ENCODE assay signal across 2 cellular contexts in the genomic region with DNA sequence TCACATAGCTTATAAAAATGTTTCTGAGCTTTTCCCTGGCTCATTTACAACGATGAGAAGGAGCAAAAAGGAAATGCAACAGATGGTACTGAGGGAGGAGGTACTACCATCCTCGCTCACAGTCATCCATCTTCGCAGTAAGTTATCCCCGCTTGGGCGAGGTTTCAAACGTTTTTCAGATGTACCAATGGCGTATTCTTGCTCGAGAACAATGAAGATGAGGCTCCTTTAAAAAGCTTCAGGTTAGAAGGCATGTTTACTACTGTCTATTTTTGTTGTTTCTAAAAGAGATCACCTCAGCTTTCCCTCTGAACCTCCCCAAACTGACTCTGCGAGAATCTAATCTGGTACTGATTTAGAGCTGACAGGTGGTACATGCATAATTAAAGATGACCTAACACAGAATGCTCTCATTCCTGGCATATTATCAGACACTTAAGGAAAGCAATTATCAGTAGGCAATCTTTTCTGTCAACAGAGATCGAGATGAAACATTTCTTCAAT.
TF ChIP-seq lines count a peak whose summit lies in the region.

No MANE protein-coding gene starts in this region.

TF ChIP-seq in SK-N-SH, 30 proteins besides CTCF, POLR2A, EP300 and RAD21 (continued from another document):
- TF ChIP-seq, protein P1, sequence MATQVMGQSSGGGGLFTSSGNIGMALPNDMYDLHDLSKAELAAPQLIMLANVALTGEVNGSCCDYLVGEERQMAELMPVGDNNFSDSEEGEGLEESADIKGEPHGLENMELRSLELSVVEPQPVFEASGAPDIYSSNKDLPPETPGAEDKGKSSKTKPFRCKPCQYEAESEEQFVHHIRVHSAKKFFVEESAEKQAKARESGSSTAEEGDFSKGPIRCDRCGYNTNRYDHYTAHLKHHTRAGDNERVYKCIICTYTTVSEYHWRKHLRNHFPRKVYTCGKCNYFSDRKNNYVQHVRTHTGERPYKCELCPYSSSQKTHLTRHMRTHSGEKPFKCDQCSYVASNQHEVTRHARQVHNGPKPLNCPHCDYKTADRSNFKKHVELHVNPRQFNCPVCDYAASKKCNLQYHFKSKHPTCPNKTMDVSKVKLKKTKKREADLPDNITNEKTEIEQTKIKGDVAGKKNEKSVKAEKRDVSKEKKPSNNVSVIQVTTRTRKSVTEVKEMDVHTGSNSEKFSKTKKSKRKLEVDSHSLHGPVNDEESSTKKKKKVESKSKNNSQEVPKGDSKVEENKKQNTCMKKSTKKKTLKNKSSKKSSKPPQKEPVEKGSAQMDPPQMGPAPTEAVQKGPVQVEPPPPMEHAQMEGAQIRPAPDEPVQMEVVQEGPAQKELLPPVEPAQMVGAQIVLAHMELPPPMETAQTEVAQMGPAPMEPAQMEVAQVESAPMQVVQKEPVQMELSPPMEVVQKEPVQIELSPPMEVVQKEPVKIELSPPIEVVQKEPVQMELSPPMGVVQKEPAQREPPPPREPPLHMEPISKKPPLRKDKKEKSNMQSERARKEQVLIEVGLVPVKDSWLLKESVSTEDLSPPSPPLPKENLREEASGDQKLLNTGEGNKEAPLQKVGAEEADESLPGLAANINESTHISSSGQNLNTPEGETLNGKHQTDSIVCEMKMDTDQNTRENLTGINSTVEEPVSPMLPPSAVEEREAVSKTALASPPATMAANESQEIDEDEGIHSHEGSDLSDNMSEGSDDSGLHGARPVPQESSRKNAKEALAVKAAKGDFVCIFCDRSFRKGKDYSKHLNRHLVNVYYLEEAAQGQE (IDR thresholded peaks at IDR 0.05; ENCODE audit: low read depth, low read length) = no peak
- no peak for TF ChIP-seq NRF1 (IDR thresholded peaks at IDR 0.05; ENCODE audit: low read depth, low read length)
- TF ChIP-seq TCF12 (IDR thresholded peaks at IDR 0.05) = peak; percentile 23; the same call in 1 of the 2 replicates
- TF ChIP-seq SMC3 (IDR thresholded peaks at IDR 0.05; ENCODE audit: low read depth, low read length) = no peak
- no peak for TF ChIP-seq YY1 (IDR thresholded peaks at IDR 0.05; ENCODE audit: low read depth)

TF ChIP-seq in SK-N-SH treated with all-trans-retinoic acid at 6 μM for 48 hours, 23 proteins besides CTCF, POLR2A, EP300 and RAD21 (continued from another document):
- TF ChIP-seq, protein P2, sequence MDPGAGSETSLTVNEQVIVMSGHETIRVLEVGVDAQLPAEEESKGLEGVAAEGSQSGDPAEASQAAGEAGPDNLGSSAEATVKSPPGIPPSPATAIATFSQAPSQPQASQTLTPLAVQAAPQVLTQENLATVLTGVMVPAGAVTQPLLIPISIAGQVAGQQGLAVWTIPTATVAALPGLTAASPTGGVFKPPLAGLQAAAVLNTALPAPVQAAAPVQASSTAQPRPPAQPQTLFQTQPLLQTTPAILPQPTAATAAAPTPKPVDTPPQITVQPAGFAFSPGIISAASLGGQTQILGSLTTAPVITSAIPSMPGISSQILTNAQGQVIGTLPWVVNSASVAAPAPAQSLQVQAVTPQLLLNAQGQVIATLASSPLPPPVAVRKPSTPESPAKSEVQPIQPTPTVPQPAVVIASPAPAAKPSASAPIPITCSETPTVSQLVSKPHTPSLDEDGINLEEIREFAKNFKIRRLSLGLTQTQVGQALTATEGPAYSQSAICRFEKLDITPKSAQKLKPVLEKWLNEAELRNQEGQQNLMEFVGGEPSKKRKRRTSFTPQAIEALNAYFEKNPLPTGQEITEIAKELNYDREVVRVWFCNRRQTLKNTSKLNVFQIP (CRISPR knock-in tag; IDR thresholded peaks at IDR 0.05; ENCODE audit: borderline replicate concordance, low read depth) = no peak
- no peak for TF ChIP-seq TCF4 (CRISPR knock-in tag; IDR thresholded peaks at IDR 0.05; ENCODE audit: borderline replicate concordance)
- TF ChIP-seq, protein P3, sequence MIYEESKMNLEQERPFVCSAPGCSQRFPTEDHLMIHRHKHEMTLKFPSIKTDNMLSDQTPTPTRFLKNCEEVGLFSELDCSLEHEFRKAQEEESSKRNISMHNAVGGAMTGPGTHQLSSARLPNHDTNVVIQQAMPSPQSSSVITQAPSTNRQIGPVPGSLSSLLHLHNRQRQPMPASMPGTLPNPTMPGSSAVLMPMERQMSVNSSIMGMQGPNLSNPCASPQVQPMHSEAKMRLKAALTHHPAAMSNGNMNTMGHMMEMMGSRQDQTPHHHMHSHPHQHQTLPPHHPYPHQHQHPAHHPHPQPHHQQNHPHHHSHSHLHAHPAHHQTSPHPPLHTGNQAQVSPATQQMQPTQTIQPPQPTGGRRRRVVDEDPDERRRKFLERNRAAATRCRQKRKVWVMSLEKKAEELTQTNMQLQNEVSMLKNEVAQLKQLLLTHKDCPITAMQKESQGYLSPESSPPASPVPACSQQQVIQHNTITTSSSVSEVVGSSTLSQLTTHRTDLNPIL (CRISPR knock-in tag; IDR thresholded peaks at IDR 0.05; ENCODE audit: low read depth) = no peak
- TF ChIP-seq TOX (CRISPR knock-in tag; IDR thresholded peaks at IDR 0.05; ENCODE audit: borderline replicate concordance) = no peak
- TF ChIP-seq ESRRG (CRISPR knock-in tag; IDR thresholded peaks at IDR 0.05) = no peak
- no peak for TF ChIP-seq ZC3H10 (CRISPR knock-in tag; IDR thresholded peaks at IDR 0.05)
- no peak for TF ChIP-seq RARB (CRISPR knock-in tag; IDR thresholded peaks at IDR 0.05)
- no peak for TF ChIP-seq PPARA (CRISPR knock-in tag; IDR thresholded peaks at IDR 0.05; ENCODE audit: borderline replicate concordance)
- TF ChIP-seq, protein P4, sequence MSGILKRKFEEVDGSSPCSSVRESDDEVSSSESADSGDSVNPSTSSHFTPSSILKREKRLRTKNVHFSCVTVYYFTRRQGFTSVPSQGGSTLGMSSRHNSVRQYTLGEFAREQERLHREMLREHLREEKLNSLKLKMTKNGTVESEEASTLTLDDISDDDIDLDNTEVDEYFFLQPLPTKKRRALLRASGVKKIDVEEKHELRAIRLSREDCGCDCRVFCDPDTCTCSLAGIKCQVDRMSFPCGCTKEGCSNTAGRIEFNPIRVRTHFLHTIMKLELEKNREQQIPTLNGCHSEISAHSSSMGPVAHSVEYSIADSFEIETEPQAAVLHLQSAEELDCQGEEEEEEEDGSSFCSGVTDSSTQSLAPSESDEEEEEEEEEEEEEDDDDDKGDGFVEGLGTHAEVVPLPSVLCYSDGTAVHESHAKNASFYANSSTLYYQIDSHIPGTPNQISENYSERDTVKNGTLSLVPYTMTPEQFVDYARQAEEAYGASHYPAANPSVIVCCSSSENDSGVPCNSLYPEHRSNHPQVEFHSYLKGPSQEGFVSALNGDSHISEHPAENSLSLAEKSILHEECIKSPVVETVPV (CRISPR knock-in tag; IDR thresholded peaks at IDR 0.05) = no peak
- TF ChIP-seq CSDC2 (CRISPR knock-in tag; IDR thresholded peaks at IDR 0.05) = no peak
- TF ChIP-seq, protein P5, sequence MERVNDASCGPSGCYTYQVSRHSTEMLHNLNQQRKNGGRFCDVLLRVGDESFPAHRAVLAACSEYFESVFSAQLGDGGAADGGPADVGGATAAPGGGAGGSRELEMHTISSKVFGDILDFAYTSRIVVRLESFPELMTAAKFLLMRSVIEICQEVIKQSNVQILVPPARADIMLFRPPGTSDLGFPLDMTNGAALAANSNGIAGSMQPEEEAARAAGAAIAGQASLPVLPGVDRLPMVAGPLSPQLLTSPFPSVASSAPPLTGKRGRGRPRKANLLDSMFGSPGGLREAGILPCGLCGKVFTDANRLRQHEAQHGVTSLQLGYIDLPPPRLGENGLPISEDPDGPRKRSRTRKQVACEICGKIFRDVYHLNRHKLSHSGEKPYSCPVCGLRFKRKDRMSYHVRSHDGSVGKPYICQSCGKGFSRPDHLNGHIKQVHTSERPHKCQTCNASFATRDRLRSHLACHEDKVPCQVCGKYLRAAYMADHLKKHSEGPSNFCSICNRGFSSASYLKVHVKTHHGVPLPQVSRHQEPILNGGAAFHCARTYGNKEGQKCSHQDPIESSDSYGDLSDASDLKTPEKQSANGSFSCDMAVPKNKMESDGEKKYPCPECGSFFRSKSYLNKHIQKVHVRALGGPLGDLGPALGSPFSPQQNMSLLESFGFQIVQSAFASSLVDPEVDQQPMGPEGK (CRISPR knock-in tag; IDR thresholded peaks at IDR 0.05; ENCODE audit: borderline replicate concordance) = no peak
